3 cellular contexts compared by ENCODE assay signal in the genomic region with DNA sequence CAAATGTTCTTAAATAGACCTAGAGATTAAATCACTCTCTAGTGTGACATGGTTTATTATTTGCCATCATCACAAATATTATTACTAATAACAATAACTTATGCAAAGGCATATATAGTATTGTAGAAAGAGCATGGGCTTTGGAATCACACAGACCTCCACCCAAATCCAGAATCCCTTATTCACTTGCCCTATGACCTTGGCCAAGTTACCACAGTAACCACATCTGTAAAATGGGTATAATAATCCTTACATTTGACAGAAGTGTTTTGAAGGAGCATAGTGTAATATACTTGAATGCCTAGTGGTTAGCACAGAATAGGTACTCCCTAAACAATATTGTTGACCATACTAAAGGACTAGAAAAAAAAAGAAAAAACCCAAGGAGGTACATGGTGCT.
A peak's percentile ranks its signal among the peaks of the same experiment; 100 is the strongest.
TF ChIP-seq lines count a peak whose summit lies in the region.

No MANE protein-coding gene starts in this region.

TF ChIP-seq in HepG2, 621 proteins besides CTCF, POLR2A, EP300 and RAD21:
- TF ChIP-seq ZNF264 (CRISPR knock-in tag; IDR thresholded peaks at IDR 0.05) (no peak), ZNF629 (CRISPR knock-in tag; conservative IDR thresholded peaks at IDR 0.05) (peak; percentile 65)

TF ChIP-seq in HCT116, 20 proteins besides CTCF, POLR2A, EP300 and RAD21:
- TF ChIP-seq SP1 (IDR thresholded peaks at IDR 0.05; ENCODE audit: low read depth): no peak
- 0 out of 2 replicates have a peak, but pooled peaks have one; percentile 9 for TF ChIP-seq SRF (IDR thresholded peaks at IDR 0.05; ENCODE audit: low read depth)

TF ChIP-seq in K562, 482 proteins besides CTCF, POLR2A, EP300 and RAD21:
- TF ChIP-seq SMAD2 (IDR thresholded peaks at IDR 0.05; ENCODE audit: low read depth, low read length): no peak
- TF ChIP-seq BCOR (IDR thresholded peaks at IDR 0.05): 0 out of 2 replicates have a peak, but pooled peaks have one; percentile 33
- peak; percentile 85 for TF ChIP-seq ADNP (tag; IDR thresholded peaks at IDR 0.05)
- peak; percentile 78; the same call in 1 of the 2 replicates for TF ChIP-seq ESRRA (IDR thresholded peaks at IDR 0.05; ENCODE audit: borderline replicate concordance, low read depth)
- peak; percentile 86 for TF ChIP-seq RBM25 (IDR thresholded peaks at IDR 0.05; ENCODE audit: low read depth, low read length, severe bottlenecking)
- TF ChIP-seq CXXC5 (CRISPR knock-in tag; IDR thresholded peaks at IDR 0.05): no peak
- TF ChIP-seq ZNF780A (CRISPR knock-in tag; IDR thresholded peaks at IDR 0.05): no peak
- 0 out of 4 replicates have a peak, but pooled peaks of 1 of the 2 experiments have one; percentile 18 for TF ChIP-seq KDM1A (IDR thresholded peaks at IDR 0.05)
- no peak for TF ChIP-seq PRPF4 (IDR thresholded peaks at IDR 0.05; ENCODE audit: insufficient read depth, low read depth, low read length, poor library complexity, severe bottlenecking)
